8 cellular contexts compared by ENCODE assay signal in the genomic region with DNA sequence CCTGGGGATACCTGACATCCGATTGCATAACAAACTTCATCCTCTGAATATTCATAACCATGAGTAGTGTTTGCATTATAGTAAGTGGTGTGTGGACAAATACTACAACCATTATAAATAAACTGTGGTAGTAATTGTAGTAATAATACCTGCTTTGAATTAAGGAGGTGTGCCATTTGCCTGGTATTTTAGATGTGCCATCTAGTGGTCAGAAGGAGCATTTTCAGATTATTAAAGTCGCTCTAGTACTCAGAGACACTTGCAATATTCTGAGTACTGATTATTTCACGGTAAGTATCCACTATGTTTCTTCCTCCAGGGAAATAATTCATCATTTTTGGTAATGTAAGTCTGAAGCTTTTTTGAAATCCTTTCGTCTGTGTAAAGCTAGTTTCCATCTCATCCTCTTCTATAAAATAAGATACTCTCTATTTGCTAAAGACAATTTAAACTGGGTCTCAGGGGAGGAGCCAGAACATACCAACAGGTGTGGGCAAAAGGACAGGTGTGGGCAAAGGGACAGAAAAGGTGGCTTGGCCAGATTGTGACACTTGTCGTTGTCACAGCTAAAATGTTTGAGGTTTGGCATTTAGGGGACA.
DNase-seq lines count a peak whose midpoint lies in the region; ATAC-seq, FAIRE-seq and TF ChIP-seq lines count a peak whose summit lies in the region.

No MANE protein-coding gene starts in this region.

- intact Hi-C loops in esophagus muscularis mucosa (cut with DNase I) = loop anchor here (10.0 kb wide), 1 partner anchor 311 kb away; no protein-coding TSS in a partner anchor

- FAIRE-seq in RCC 7860 (lab: Jason Lieb, UNC) = peak; percentile 75

- H3K9me3 ChIP-seq in esophagus muscularis mucosa (no peaks in the 10 kb centered on the region), smooth muscle cell (replicated peaks; ENCODE audit: low read depth) (no peaks in the 10 kb centered on the region)

- no peak overlapping the region for H3K9ac ChIP-seq in smooth muscle cell (ENCODE audit: low read depth)

- H3K36me3 ChIP-seq in esophagus muscularis mucosa (no peaks in the 10 kb centered on the region), smooth muscle cell (ENCODE audit: low read depth) (no peaks in the 10 kb centered on the region)

- TF ChIP-seq POLR2A in esophagus muscularis mucosa (IDR thresholded peaks at IDR 0.05; ENCODE audit: low read depth) = no peak

- peak; percentile 58 for ATAC-seq in HG02678 (IDR thresholded peaks at IDR 0.05; ENCODE audit: unreplicated experiment)

- no peaks in the 10 kb centered on the region for H3F3A ChIP-seq in smooth muscle cell (ENCODE audit: low read depth)

- no peak overlapping the region for H3K27ac ChIP-seq in esophagus muscularis mucosa (replicated peaks in 1 of 4)
- H3K27ac ChIP-seq in smooth muscle cell (ENCODE audit: low read depth) = no peak overlapping the region

- H2AFZ ChIP-seq in smooth muscle cell (ENCODE audit: low read depth) = no peak overlapping the region

- H3K4me3 ChIP-seq in esophagus muscularis mucosa (no peak overlapping the region), smooth muscle cell (no peak overlapping the region)

- H3K4me1 ChIP-seq in esophagus muscularis mucosa = no peaks in the 10 kb centered on the region
- no peaks in the 10 kb centered on the region for H3K4me1 ChIP-seq in smooth muscle cell (ENCODE audit: low read depth)

- no peaks in the 10 kb centered on the region for H4K20me1 ChIP-seq in smooth muscle cell (ENCODE audit: low read depth)

- no peak for TF ChIP-seq EP300 in esophagus muscularis mucosa (IDR thresholded peaks at IDR 0.05)

- H3K79me2 ChIP-seq in smooth muscle cell (ENCODE audit: low read depth) = no peaks in the 10 kb centered on the region

- no peak overlapping the region for H3K4me2 ChIP-seq in smooth muscle cell

- WGBS in esophagus muscularis mucosa = 53% methylated on average over 5 of the region's 5 CpGs
- WGBS in smooth muscle cell (ENCODE audit: low lambda C conversion rate) = 50% methylated on average over 5 of the region's 5 CpGs

- peak; percentile 37 to 54 (median 41) for TF ChIP-seq CTCF in esophagus muscularis mucosa (IDR thresholded peaks at IDR 0.05)
- peak; percentile 77 for TF ChIP-seq CTCF in smooth muscle cell (IDR thresholded peaks at IDR 0.05; ENCODE audit: borderline replicate concordance, insufficient read depth, poor library complexity, severe bottlenecking)

- H3K27me3 ChIP-seq in esophagus muscularis mucosa (peaks cover 0 to 8% (median 0%) of the 10 kb centered on the region in 4 donors), smooth muscle cell (ENCODE audit: low read depth) (peaks cover 16% of the 10 kb centered on the region)

- peak; percentile 21 for DNase-seq in EL
- DNase-seq in RCC 7860 (ENCODE audit: low spot score) = peak; percentile 39
- DNase-seq in esophagus muscularis mucosa (ENCODE audit: extremely low spot score) = no peak
- DNase-seq in smooth muscle cell (lab: John Stamatoyannopoulos, UW; ENCODE audit: unreplicated experiment) = no peak
- no peak for DNase-seq in stimulated activated CD4-positive, alpha-beta T cell treated with anti-CD3 and anti-CD28 coated beads, Interleukin-12 subunit alpha, Interleukin-12 subunit beta, amount 100 ng/mL, for 4 hours
- DNase-seq in NCI-H1694 (lab: John Stamatoyannopoulos, UW) = no peak
- DNase-seq in cortex of kidney (lab: John Stamatoyannopoulos, UW) = no peak

Comparison
In these comparisons a context has a peak if more than half of its experiments do, and no peak if none do; other contexts are left out.
1. DNase-seq: peak in EL (single experiment) and RCC 7860 (single experiment); none in esophagus muscularis mucosa (single experiment), smooth muscle cell (single experiment), stimulated activated CD4-positive, alpha-beta T cell treated with anti-CD3 and anti-CD28 coated beads, Interleukin-12 subunit alpha, Interleukin-12 subunit beta, amount 100 ng/mL, for 4 hours (single experiment), NCI-H1694 (single experiment) and cortex of kidney (single experiment).